Comparison of ENCODE assay signal across 18 cellular contexts in the genomic region with DNA sequence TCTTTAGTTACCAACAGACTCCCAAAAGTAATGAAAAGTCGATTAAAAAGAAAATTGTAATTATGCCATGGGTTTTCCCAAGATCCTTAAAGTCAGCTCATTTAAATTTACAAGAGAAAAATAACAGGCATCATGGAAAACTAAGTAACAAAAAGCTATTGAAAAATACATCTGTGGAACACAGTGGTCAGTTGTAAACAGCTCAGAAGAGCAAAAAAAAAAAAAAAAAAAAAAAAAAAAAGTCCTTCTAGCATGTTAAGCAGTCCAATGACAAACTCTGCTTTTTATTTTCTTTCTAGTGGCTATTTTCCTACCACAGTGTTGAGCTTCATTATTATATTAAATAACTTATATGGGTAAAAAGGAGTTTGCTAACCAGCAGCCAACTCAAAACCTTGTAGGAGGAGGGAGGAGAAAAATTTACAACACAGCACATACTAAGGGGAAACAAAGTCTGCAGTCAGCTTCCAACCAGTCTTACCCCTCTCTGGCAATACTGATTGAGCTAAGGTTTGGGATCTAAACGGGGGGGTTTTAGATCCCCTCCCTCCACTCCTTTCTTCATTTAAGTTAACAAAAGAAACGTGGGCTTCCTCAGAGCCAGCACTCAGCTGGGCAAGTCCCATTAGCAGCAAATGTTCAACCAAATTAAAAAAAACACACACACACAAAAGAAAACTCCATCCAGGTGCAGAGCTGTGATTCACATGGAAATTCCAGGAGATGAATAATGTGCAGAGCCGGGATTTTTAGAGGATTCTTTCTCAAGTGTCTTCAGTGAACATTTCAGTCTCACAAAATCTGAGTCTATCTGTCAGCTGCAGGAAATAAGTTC. TPM values are rescaled to one million over a fixed set of nuclear protein-coding genes. Genes with fewer than 3 reads are reported as not detected.
DNase-seq lines count a peak whose midpoint lies in the region; ATAC-seq and TF ChIP-seq lines count a peak whose summit lies in the region.
"Had no signal": no experiment of that assay in that cellular context is flagged by ENCODE, and none has a peak within 500 bp of the region (broad histone marks: within the 10 kb centered on the region; RNA-seq: fewer than 3 reads in every experiment).

No MANE protein-coding gene starts in this region.

- no peak overlapping the region for H2BK12ac ChIP-seq in mesenchymal stem cell (ENCODE audit: low read length in 2 of 2)

- H2BK15ac ChIP-seq in mesenchymal stem cell (ENCODE audit: low read depth, poor library complexity, severe bottlenecking), result no peak overlapping the region

- H3K36me3 Mint-ChIP-seq in type B pancreatic cell, result peaks cover 15% of the 10 kb centered on the region
- peaks cover 54% of the 10 kb centered on the region for H3K36me3 Mint-ChIP-seq in T-cell

- H3K4me1 Mint-ChIP-seq in type B pancreatic cell (ENCODE audit: unreplicated experiment) (peaks cover 20% of the 10 kb centered on the region), T-cell (no peaks in the 10 kb centered on the region)

- no peaks in the 10 kb centered on the region for H3K9me3 ChIP-seq in mesenchymal stem cell (ENCODE audit: control insufficient read depth, low read length)
- H3K9me3 ChIP-seq: lower lobe of right lung, MG63, SJSA1 had no signal

- H3K9ac ChIP-seq in mesenchymal stem cell (ENCODE audit: low read length), result no peak overlapping the region
- H3K9ac ChIP-seq: BLaER1 had no signal

- no peak overlapping the region for H2AK5ac ChIP-seq in mesenchymal stem cell (ENCODE audit: low read length, severe bottlenecking)

- POLR2A ChIA-PET in T-cell (lab: Charles Lee), result interaction anchor here (0.6 to 0.7 kb wide), 4 partner anchors 11 to 1367 kb away, joined by 3 to 11 read pairs (median 6); no protein-coding TSS in a partner anchor

- H3K14ac ChIP-seq in mesenchymal stem cell (ENCODE audit: low read length in 2 of 2), result no peak overlapping the region

- H2AFZ ChIP-seq in mesenchymal stem cell (ENCODE audit: low read depth, low read length), result no peak overlapping the region

- H4K8ac ChIP-seq in mesenchymal stem cell (ENCODE audit: low read length), result no peak overlapping the region

- H3K4me3 ChIP-seq in epithelial cell of esophagus (ENCODE audit: low read length) (no peak overlapping the region), mesenchymal stem cell (ENCODE audit: insufficient read depth in 1 of 2, low read depth in 1 of 2, low read length in 2 of 2) (no peak overlapping the region)
- H3K4me3 ChIP-seq: BLaER1, lower lobe of right lung, MG63, SJSA1 had no signal

- no peak for TF ChIP-seq CTCF in VCaP (conservative IDR thresholded peaks at IDR 0.05)
- no peak for TF ChIP-seq CTCF in epithelial cell of esophagus (IDR thresholded peaks at IDR 0.05; ENCODE audit: insufficient read depth, low read depth, low read length, missing control alignments)
- TF ChIP-seq CTCF in type B pancreatic cell (conservative IDR thresholded peaks at IDR 0.05), result no peak

- H3K4me1 ChIP-seq in mesenchymal stem cell (ENCODE audit: control insufficient read depth, insufficient read depth, low read depth, low read length), result peaks cover 4% of the 10 kb centered on the region
- H3K4me1 ChIP-seq: BLaER1, lower lobe of right lung, SJSA1 had no signal

- H3K23ac ChIP-seq in mesenchymal stem cell (ENCODE audit: low read length in 2 of 2), result no peak overlapping the region

- H2BK120ac ChIP-seq in mesenchymal stem cell (ENCODE audit: low read depth, low read length), result no peak overlapping the region

- H4K91ac ChIP-seq in mesenchymal stem cell (ENCODE audit: low read length), result no peak overlapping the region

- no peaks in the 10 kb centered on the region for H3K9me3 Mint-ChIP-seq in type B pancreatic cell
- H3K9me3 Mint-ChIP-seq in T-cell, result no peaks in the 10 kb centered on the region
- H3K9me3 Mint-ChIP-seq: natural killer cell treated with Interleukin-12 subunit alpha and Interleukin-12 subunit beta and Interleukin-15 and Interleukin-18, amount 100 ng/mL, for 72 hours had no signal

- WGBS in mesenchymal stem cell, result 15% methylated on average over 3 of the region's 4 CpGs

- H3K18ac ChIP-seq in mesenchymal stem cell (ENCODE audit: low read depth in 1 of 2, low read length in 2 of 2), result no peak overlapping the region

- H3K4ac ChIP-seq in mesenchymal stem cell (ENCODE audit: low read depth in 1 of 2, low read length in 2 of 2), result no peak overlapping the region

- CTCF ChIA-PET in T-cell (lab: Charles Lee), result interaction anchor here in 1 of 2 donors (0.6 kb wide), 1 partner anchor 1805 kb away, joined by 5 read pairs; no protein-coding TSS in a partner anchor

- H3K4me2 ChIP-seq in mesenchymal stem cell (ENCODE audit: low read length, poor library complexity, severe bottlenecking), result peak overlapping the region; percentile 68
- H3K4me2 ChIP-seq: BLaER1 had no signal

- H3K36me3 ChIP-seq in mesenchymal stem cell (ENCODE audit: control insufficient read depth in 1 of 2, insufficient read depth in 2 of 2, low read depth in 1 of 2, low read length in 2 of 2), result peaks cover 0 to 4% of the 10 kb centered on the region in 2 experiments
- H3K36me3 ChIP-seq: brain microvascular endothelial cell, MG63, SJSA1 had no signal

- H3K4me3 Mint-ChIP-seq in type B pancreatic cell (no peak overlapping the region), T-cell (no peak overlapping the region)
- H3K4me3 Mint-ChIP-seq: natural killer cell treated with Interleukin-12 subunit alpha and Interleukin-12 subunit beta and Interleukin-15 and Interleukin-18, amount 100 ng/mL, for 72 hours had no signal

- ATAC-seq in HG02588 (IDR thresholded peaks at IDR 0.05; ENCODE audit: unreplicated experiment) (no peak), T-cell (replicated peaks in 1 of 4) (no peak), HG02885 (IDR thresholded peaks at IDR 0.05; ENCODE audit: poor library complexity, unreplicated experiment) (no peak)
- ATAC-seq: lower lobe of right lung; natural killer cell treated with Interleukin-12 subunit alpha and Interleukin-12 subunit beta and Interleukin-15 and Interleukin-18, amount 100 ng/mL, for 72 hours had no signal

- no peaks in the 10 kb centered on the region for H3K79me1 ChIP-seq in mesenchymal stem cell (replicated peaks; ENCODE audit: low read length, poor library complexity, severe bottlenecking)

- H3K27ac Mint-ChIP-seq in type B pancreatic cell, result peak overlapping the region; percentile 59
- H3K27ac Mint-ChIP-seq in T-cell, result no peak overlapping the region
- H3K27ac Mint-ChIP-seq: natural killer cell treated with Interleukin-12 subunit alpha and Interleukin-12 subunit beta and Interleukin-15 and Interleukin-18, amount 100 ng/mL, for 72 hours had no signal

- H3K27me3 ChIP-seq in mesenchymal stem cell (ENCODE audit: control insufficient read depth in 1 of 2, insufficient read depth in 1 of 2, low read length in 2 of 2), result no peaks in the 10 kb centered on the region
- H3K27me3 ChIP-seq: BLaER1, brain microvascular endothelial cell, MG63, SJSA1 had no signal

- peak overlapping the region; percentile 34 for H3K27ac ChIP-seq in VCaP
- peak overlapping the region; percentile 65 for H3K27ac ChIP-seq in mesenchymal stem cell (ENCODE audit: low read length, poor library complexity, severe bottlenecking)
- H3K27ac ChIP-seq: BLaER1, brain microvascular endothelial cell, lower lobe of right lung, SJSA1 had no signal

- DNase-seq in epithelial cell of esophagus (ENCODE audit: low read depth) (peak; percentile 87), mesenchymal stem cell (no peak), type B pancreatic cell (ENCODE audit: extremely low spot score, unreplicated experiment) (no peak), T-cell (no peak)
- DNase-seq: activated CD4-positive, alpha-beta T cell treated with anti-CD3 and anti-CD28 coated beads for 48 hours; activated naive CD4-positive, alpha-beta T cell treated with anti-CD3 and anti-CD28 coated beads, Interleukin-2, amount 50 U/mL, for 16 hours; effector CD4-positive, alpha-beta T cell; lower lobe of right lung; MG63; NCI-H1694 treated with DMSO at 0.1 percent for 48 hours; T1000 had no signal

- no peak overlapping the region for H2BK5ac ChIP-seq in mesenchymal stem cell (ENCODE audit: low read depth, low read length, poor library complexity, severe bottlenecking)

- H3K27me3 Mint-ChIP-seq in type B pancreatic cell (peaks cover under 1% of the 10 kb centered on the region), T-cell (no peaks in the 10 kb centered on the region)
- H3K27me3 Mint-ChIP-seq: natural killer cell treated with Interleukin-12 subunit alpha and Interleukin-12 subunit beta and Interleukin-15 and Interleukin-18, amount 100 ng/mL, for 72 hours had no signal

RNA-seq across cellular contexts. Expression of a gene that starts 44.7 kb away (rescaled TPM):
- polyA plus RNA-seq in mesenchymal stem cell (2013, experiment 1 of 2), result 0.15 TPM
- polyA plus RNA-seq in mesenchymal stem cell (2013, experiment 2 of 2), result 0.12 TPM
- total RNA-seq in type B pancreatic cell (ENCODE audit: low replicate concordance), result 8.3 and 11.0 TPM in 2 replicates
- 10 to 100 TPM in 2 of 5 donors, 1 to 10 TPM in 3; 7.3 to 54.0 (median 8.1) TPM for total RNA-seq in T-cell
- total RNA-seq: SJSA1 had no signal
